ENCODE assay signal across 1 cellular context in genomic region chr22:45163417-45164216, GRCh38.
A peak's percentile ranks its signal among the peaks of the same experiment; 100 is the strongest.
TF ChIP-seq lines count a peak whose summit lies in the region.

NUP50 (plus strand) TSS chr22:45163925; CDS start chr22:45168178, 4,253 bp downstream.

TF ChIP-seq in HepG2, 621 proteins besides CTCF, POLR2A, EP300 and RAD21 (continued from another document and continues in another):
- TF ChIP-seq ZNF362 (CRISPR knock-in tag; IDR thresholded peaks at IDR 0.05; ENCODE audit: borderline replicate concordance): peak; percentile 66; the same call in 1 of the 2 replicates
- TF ChIP-seq SP5 (CRISPR knock-in tag; IDR thresholded peaks at IDR 0.05; ENCODE audit: borderline replicate concordance, low read depth): no peak
- 0 out of 2 replicates have a peak, but pooled peaks have one; percentile 42 for TF ChIP-seq ZNF234 (CRISPR knock-in tag; conservative IDR thresholded peaks at IDR 0.05)
- TF ChIP-seq ZNF784 (CRISPR knock-in tag; IDR thresholded peaks at IDR 0.05; ENCODE audit: borderline replicate concordance): peak; percentile 72; the same call in 1 of the 2 replicates
- no peak for TF ChIP-seq SRSF4 (IDR thresholded peaks at IDR 0.05; ENCODE audit: low read depth, low read length, poor library complexity, severe bottlenecking)
- TF ChIP-seq ZNF766 (CRISPR knock-in tag; IDR thresholded peaks at IDR 0.05; ENCODE audit: borderline replicate concordance): peak; percentile 87; the same call in 1 of the 2 replicates
- peak; percentile 96 for TF ChIP-seq CHCHD3 (CRISPR knock-in tag; IDR thresholded peaks at IDR 0.05)
- peak; percentile 38; the same call in 1 of the 2 replicates for TF ChIP-seq PRDM15 (CRISPR knock-in tag; IDR thresholded peaks at IDR 0.05)
- TF ChIP-seq ZNF879 (CRISPR knock-in tag; IDR thresholded peaks at IDR 0.05): peak; percentile 85; the same call in 1 of the 2 replicates
- TF ChIP-seq ZNF501 (CRISPR knock-in tag; IDR thresholded peaks at IDR 0.05): peak; percentile 95
- peak; percentile 92 for TF ChIP-seq ZNF800 (CRISPR knock-in tag; IDR thresholded peaks at IDR 0.05)
- peak; percentile 88; the same call in 1 of the 2 replicates for TF ChIP-seq ZNF841 (CRISPR knock-in tag; IDR thresholded peaks at IDR 0.05; ENCODE audit: borderline replicate concordance)
- peak; percentile 90 for TF ChIP-seq E2F1 (CRISPR knock-in tag; IDR thresholded peaks at IDR 0.05)
- peak; percentile 89 for TF ChIP-seq YEATS4 (CRISPR knock-in tag; IDR thresholded peaks at IDR 0.05; ENCODE audit: borderline replicate concordance)
- no peak for TF ChIP-seq ZBTB26 (CRISPR knock-in tag; IDR thresholded peaks at IDR 0.05; ENCODE audit: borderline replicate concordance)
- no peak for TF ChIP-seq ATF1 (CRISPR knock-in tag; IDR thresholded peaks at IDR 0.05)
- peak; percentile 70; the same call in 1 of the 2 replicates for TF ChIP-seq HNF1B (CRISPR knock-in tag; IDR thresholded peaks at IDR 0.05)
- no peak for TF ChIP-seq FOXO1 (CRISPR knock-in tag; IDR thresholded peaks at IDR 0.05)
- no peak for TF ChIP-seq TP53 (CRISPR knock-in tag; conservative IDR thresholded peaks at IDR 0.05)
- peak; percentile 82; the same call in 1 of the 2 replicates for TF ChIP-seq ZNF280B (CRISPR knock-in tag; IDR thresholded peaks at IDR 0.05; ENCODE audit: borderline replicate concordance)
- peak; percentile 94; the same call in 1 of the 2 replicates for TF ChIP-seq ZFP41 (CRISPR knock-in tag; IDR thresholded peaks at IDR 0.05; ENCODE audit: borderline replicate concordance)
- 0 out of 2 replicates have a peak, but pooled peaks have one; percentile 32 for TF ChIP-seq MYNN (CRISPR knock-in tag; IDR thresholded peaks at IDR 0.05; ENCODE audit: low read depth)
- no peak for TF ChIP-seq ZNF235 (CRISPR knock-in tag; IDR thresholded peaks at IDR 0.05; ENCODE audit: borderline replicate concordance)
- peak; percentile 72 for TF ChIP-seq ARID5B (CRISPR knock-in tag; IDR thresholded peaks at IDR 0.05)
- peak; percentile 93 for TF ChIP-seq ZNF580 (CRISPR knock-in tag; IDR thresholded peaks at IDR 0.05; ENCODE audit: borderline replicate concordance, low read depth)
- no peak for TF ChIP-seq TBL1XR1 (IDR thresholded peaks at IDR 0.05; ENCODE audit: borderline replicate concordance, low read length, partially characterized antibody)
- peak; percentile 35; the same call in 1 of the 2 replicates for TF ChIP-seq AHDC1 (CRISPR knock-in tag; IDR thresholded peaks at IDR 0.05; ENCODE audit: borderline replicate concordance)
